1 cellular context compared by ENCODE assay signal in the genomic region with DNA sequence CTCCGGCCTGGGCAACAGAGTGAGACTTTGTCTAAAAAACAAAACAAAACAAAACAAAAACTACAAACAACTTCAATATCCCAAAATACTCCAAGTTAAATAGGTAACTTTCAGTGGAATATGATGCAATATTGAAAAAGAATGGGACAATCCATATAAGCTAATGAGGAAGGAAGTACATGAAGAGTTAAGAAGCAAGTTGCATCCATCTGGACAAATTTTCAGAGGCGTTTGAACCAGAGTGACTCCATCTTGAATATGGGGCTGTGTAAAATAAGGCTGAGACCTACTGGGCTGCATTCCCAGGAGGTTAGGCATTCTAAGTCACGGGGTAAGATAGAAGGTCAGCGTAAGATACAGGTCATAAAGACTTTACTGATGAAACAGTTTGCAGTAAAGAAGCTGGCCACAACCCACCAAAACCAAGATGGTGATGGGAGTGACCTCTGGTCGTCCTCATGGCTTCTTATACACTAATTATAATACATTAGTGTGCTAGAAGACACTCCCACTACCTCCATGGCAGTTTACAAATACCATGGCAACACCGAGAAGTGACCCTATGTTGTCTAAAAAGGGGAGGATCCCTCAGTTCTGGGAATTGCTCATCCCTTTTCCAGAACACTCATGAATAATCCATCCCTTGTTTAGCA.
TF ChIP-seq lines count a peak whose summit lies in the region.

No MANE protein-coding gene starts in this region.

TF ChIP-seq in H1, 55 proteins besides CTCF, POLR2A, EP300 and RAD21:
- TF ChIP-seq KDM4A (IDR thresholded peaks at IDR 0.05; ENCODE audit: low read depth, low read length, severe bottlenecking) (no peak), CEBPB (IDR thresholded peaks at IDR 0.05; ENCODE audit: low read depth, low read length) (0 out of 2 replicates have a peak, but pooled peaks have one; percentile 16)
